ENCODE assay signal across 18 cellular contexts in the genomic region with DNA sequence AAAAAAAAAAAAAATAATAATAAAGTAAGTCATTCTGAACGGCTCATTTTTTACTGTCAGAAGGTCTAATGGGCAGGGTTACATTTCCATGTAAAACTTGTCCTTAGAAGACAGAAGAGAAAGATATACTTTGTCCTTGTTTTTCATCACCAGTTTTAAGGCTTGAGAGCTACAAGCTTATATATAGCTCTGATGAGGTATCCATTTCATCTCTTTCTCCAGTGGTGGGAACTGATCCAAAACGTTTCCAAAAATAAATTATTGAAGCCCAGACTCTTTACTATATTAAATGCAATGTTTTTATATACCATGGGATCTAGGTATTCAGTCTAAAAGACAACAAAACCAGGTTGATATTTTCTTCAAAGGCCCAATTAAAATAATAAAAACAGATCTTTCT. TPM values are rescaled to one million over a fixed set of nuclear protein-coding genes. Genes with fewer than 3 reads are reported as not detected.
A peak's percentile ranks its signal among the peaks of the same experiment; 100 is the strongest.
DNase-seq lines count a peak whose midpoint lies in the region; ATAC-seq and TF ChIP-seq lines count a peak whose summit lies in the region.
"Had no signal": no experiment of that assay in that cellular context is flagged by ENCODE, and none has a peak within 500 bp of the region (broad histone marks: within the 10 kb centered on the region; RNA-seq: fewer than 3 reads in every experiment).

No MANE protein-coding gene starts in this region.

- H3K27me3 ChIP-seq in left ventricle myocardium inferior (ENCODE audit: low read depth) (no peaks in the 10 kb centered on the region), psoas muscle (ENCODE audit: insufficient read depth in 3 of 3, low read length in 2 of 3) (no peaks in the 10 kb centered on the region)
- H3K27me3 ChIP-seq: BLaER1 had no signal

- TF ChIP-seq CTCF in left ventricle myocardium inferior (IDR thresholded peaks at IDR 0.05; ENCODE audit: borderline replicate concordance), result no peak
- TF ChIP-seq CTCF in chondrocyte (IDR thresholded peaks at IDR 0.05), result no peak
- TF ChIP-seq CTCF in psoas muscle (IDR thresholded peaks at IDR 0.05), result no peak
- TF ChIP-seq CTCF in GM13976 (IDR thresholded peaks at IDR 0.05; ENCODE audit: borderline replicate concordance, control extremely low read depth, extremely low read depth, insufficient read depth, missing control alignments), result no peak

- H3K27ac ChIP-seq in left ventricle myocardium inferior (replicated peaks) (no peak overlapping the region), psoas muscle (peak overlapping the region; percentile 68)
- H3K27ac ChIP-seq: 22Rv1, BLaER1, C4-2B had no signal

- no peak overlapping the region for H3K4me3 ChIP-seq in left ventricle myocardium inferior
- no peak overlapping the region for H3K4me3 ChIP-seq in psoas muscle
- H3K4me3 ChIP-seq: BLaER1, GM23338 had no signal

- ATAC-seq in Right ventricle myocardium superior (ENCODE audit: poor library complexity), result peak; percentile 28
- peak; percentile 64 to 84 (median 70) for ATAC-seq in psoas muscle
- no peak for ATAC-seq in stimulated activated effector memory CD8-positive, alpha-beta T cell treated with anti-CD3 and anti-CD28 coated beads, Interleukin-12 subunit alpha, Interleukin-12 subunit beta, amount 100 ng/mL, for 72 hours
- ATAC-seq: CD8-positive, alpha-beta T cell; GM23338; HCT116 had no signal

- in situ Hi-C loops in GM13976 (cut with MboI; ENCODE audit: low sequenced_read_pairs, unreplicated experiment), result no loop called here

- no peak overlapping the region for H3K4me3 Mint-ChIP-seq in chondrocyte (ENCODE audit: unreplicated experiment)
- H3K4me3 Mint-ChIP-seq in stimulated activated effector memory CD8-positive, alpha-beta T cell treated with anti-CD3 and anti-CD28 coated beads, Interleukin-12 subunit alpha, Interleukin-12 subunit beta, amount 100 ng/mL, for 72 hours, result no peak overlapping the region
- H3K4me3 Mint-ChIP-seq: B cell; CD4-positive, CD25-positive, alpha-beta regulatory T cell; CD8-positive, alpha-beta T cell; GM23338; H9 had no signal

- peaks cover 18% of the 10 kb centered on the region for H3K36me3 Mint-ChIP-seq in chondrocyte (ENCODE audit: low read depth)
- peaks cover 28% of the 10 kb centered on the region for H3K36me3 Mint-ChIP-seq in stimulated activated effector memory CD8-positive, alpha-beta T cell treated with anti-CD3 and anti-CD28 coated beads, Interleukin-12 subunit alpha, Interleukin-12 subunit beta, amount 100 ng/mL, for 72 hours

- H3K4me1 ChIP-seq in left ventricle myocardium inferior (peaks cover 18% of the 10 kb centered on the region), psoas muscle (peaks cover 44% of the 10 kb centered on the region)

- H3K27ac Mint-ChIP-seq in chondrocyte (ENCODE audit: unreplicated experiment), result peak overlapping the region; percentile 33
- no peak overlapping the region for H3K27ac Mint-ChIP-seq in stimulated activated effector memory CD8-positive, alpha-beta T cell treated with anti-CD3 and anti-CD28 coated beads, Interleukin-12 subunit alpha, Interleukin-12 subunit beta, amount 100 ng/mL, for 72 hours
- H3K27ac Mint-ChIP-seq: B cell; CD4-positive, CD25-positive, alpha-beta regulatory T cell; CD8-positive, alpha-beta T cell; GM23338; H9 had no signal

- DNase-seq in Right ventricle myocardium superior (no peak), left ventricle myocardium inferior (no peak), chondrocyte (ENCODE audit: low spot score) (no peak), psoas muscle (no peak), GM13976 (ENCODE audit: low spot score) (no peak), NCI-H510A (lab: John Stamatoyannopoulos, UW) (no peak)
- no peak for DNase-seq in stimulated activated effector memory CD8-positive, alpha-beta T cell treated with anti-CD3 and anti-CD28 coated beads, Interleukin-12 subunit alpha, Interleukin-12 subunit beta, amount 100 ng/mL, for 72 hours (ENCODE audit: low spot score in 2 of 2)
- DNase-seq: CD4-positive, CD25-positive, alpha-beta regulatory T cell; CD8-positive, alpha-beta T cell; DMS153; DND-41; H9 had no signal

- peaks cover 8% of the 10 kb centered on the region for H3K4me1 Mint-ChIP-seq in chondrocyte (ENCODE audit: low read depth)
- H3K4me1 Mint-ChIP-seq in stimulated activated effector memory CD8-positive, alpha-beta T cell treated with anti-CD3 and anti-CD28 coated beads, Interleukin-12 subunit alpha, Interleukin-12 subunit beta, amount 100 ng/mL, for 72 hours, result peaks cover 9% of the 10 kb centered on the region
- H3K4me1 Mint-ChIP-seq: B cell had no signal

- no peaks in the 10 kb centered on the region for H3K27me3 Mint-ChIP-seq in chondrocyte (ENCODE audit: low read depth)
- H3K27me3 Mint-ChIP-seq: B cell; CD4-positive, CD25-positive, alpha-beta regulatory T cell had no signal

- intact Hi-C loops in Right ventricle myocardium superior (cut with DNase I), result no loop called here
- intact Hi-C loops in left ventricle myocardium inferior (cut with micrococcal nuclease), result no loop called here
- intact Hi-C loops in psoas muscle (cut with DNase I), result no loop called here

- no peaks in the 10 kb centered on the region for H3K9me3 ChIP-seq in left ventricle myocardium inferior (replicated peaks)
- no peaks in the 10 kb centered on the region for H3K9me3 ChIP-seq in psoas muscle
- H3K9me3 ChIP-seq: BLaER1 had no signal

- peaks cover 23% of the 10 kb centered on the region for H3K36me3 ChIP-seq in left ventricle myocardium inferior
- H3K36me3 ChIP-seq in psoas muscle (ENCODE audit: insufficient read depth in 1 of 2, low read depth in 1 of 2), result peaks cover 9 to 31% of the 10 kb centered on the region in 2 donors

- no peaks in the 10 kb centered on the region for H3K9me3 Mint-ChIP-seq in chondrocyte (ENCODE audit: low read depth)
- no peaks in the 10 kb centered on the region for H3K9me3 Mint-ChIP-seq in stimulated activated effector memory CD8-positive, alpha-beta T cell treated with anti-CD3 and anti-CD28 coated beads, Interleukin-12 subunit alpha, Interleukin-12 subunit beta, amount 100 ng/mL, for 72 hours
- H3K9me3 Mint-ChIP-seq: CD4-positive, CD25-positive, alpha-beta regulatory T cell; CD8-positive, alpha-beta T cell; GM23338; H9 had no signal

- 21 to 27% (median 26%) methylated on average over 2 of the region's 2 CpGs for WGBS in psoas muscle, 3 donors

RNA-seq across cellular contexts. Expression of a gene that starts 8.7 kb away (rescaled TPM):
- total RNA-seq in Right ventricle myocardium superior (22.4 TPM), left ventricle myocardium inferior (23.0 TPM), chondrocyte (28.1 to 36.6 TPM (median 30.4 TPM) in 3 replicates), psoas muscle (10 to 100 TPM; 27.0 to 46.9 (median 34.5) TPM)
- 10 to 100 TPM in 1 of 3 donors, 1 to 10 TPM in 2; 7.1 to 25.7 (median 7.4) TPM for polyA plus RNA-seq in psoas muscle
